1 cellular context compared by ENCODE assay signal in the genomic region with DNA sequence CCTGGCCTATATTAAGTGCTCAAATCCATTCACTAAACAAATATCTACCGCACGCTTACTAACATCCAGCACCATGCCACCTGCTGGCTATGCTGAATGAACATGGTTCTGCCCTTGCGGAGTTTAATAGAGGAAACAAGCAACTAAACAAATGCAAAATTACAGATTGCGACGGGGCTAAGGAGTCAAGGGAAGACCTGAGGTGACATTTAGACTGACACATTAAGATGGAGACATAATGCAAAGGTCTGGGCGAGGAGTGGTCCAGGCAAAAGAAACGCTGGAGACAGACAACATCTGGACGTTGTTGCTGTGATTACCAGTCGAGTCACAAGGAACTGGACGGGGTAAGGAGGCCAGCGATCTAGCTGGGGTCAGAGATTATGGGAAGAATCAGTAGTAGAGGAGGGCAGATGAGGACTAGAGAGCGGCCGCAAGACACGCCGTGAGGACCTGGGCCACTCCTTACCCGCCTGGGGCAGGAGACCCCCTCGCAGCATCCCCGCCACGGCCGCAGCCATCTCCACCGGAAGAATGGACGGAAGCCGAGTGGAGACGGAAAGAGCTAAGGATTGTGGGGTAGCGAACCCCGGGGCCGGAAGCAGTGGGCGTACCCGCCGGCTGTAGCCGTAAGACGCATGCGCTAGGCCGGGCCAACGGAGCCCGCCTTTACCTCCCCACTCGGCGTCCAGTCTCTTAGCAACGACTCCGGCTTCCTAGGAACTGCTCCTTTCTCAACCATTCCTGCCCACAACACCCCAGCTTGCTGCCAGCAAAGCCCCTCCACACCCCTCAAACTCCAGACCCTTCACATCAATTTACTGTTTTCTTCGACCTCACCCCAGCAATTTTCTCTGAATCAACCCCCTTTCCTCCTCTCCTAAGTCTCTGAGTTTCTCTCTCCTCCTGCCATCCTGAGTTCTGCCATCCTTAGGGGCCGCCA.
TF ChIP-seq lines count a peak whose summit lies in the region.

A gene with protein sequence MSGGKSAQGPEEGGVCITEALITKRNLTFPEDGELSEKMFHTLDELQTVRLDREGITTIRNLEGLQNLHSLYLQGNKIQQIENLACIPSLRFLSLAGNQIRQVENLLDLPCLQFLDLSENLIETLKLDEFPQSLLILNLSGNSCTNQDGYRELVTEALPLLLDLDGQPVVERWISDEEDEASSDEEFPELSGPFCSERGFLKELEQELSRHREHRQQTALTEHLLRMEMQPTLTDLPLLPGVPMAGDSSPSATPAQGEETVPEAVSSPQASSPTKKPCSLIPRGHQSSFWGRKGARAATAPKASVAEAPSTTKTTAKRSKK (plus strand): TSS at position 680 of the 943 bp plus-strand sequence. CDS start 320 bp downstream, outside the sequence.
A gene (minus strand): TSS at position 551 of the 943 bp plus-strand sequence. CDS start 30 bp downstream, at position 521.

TF ChIP-seq in GM12878, 131 proteins besides CTCF, POLR2A, EP300 and RAD21 (continued from another document and continues in another):
- TF ChIP-seq, protein P1, sequence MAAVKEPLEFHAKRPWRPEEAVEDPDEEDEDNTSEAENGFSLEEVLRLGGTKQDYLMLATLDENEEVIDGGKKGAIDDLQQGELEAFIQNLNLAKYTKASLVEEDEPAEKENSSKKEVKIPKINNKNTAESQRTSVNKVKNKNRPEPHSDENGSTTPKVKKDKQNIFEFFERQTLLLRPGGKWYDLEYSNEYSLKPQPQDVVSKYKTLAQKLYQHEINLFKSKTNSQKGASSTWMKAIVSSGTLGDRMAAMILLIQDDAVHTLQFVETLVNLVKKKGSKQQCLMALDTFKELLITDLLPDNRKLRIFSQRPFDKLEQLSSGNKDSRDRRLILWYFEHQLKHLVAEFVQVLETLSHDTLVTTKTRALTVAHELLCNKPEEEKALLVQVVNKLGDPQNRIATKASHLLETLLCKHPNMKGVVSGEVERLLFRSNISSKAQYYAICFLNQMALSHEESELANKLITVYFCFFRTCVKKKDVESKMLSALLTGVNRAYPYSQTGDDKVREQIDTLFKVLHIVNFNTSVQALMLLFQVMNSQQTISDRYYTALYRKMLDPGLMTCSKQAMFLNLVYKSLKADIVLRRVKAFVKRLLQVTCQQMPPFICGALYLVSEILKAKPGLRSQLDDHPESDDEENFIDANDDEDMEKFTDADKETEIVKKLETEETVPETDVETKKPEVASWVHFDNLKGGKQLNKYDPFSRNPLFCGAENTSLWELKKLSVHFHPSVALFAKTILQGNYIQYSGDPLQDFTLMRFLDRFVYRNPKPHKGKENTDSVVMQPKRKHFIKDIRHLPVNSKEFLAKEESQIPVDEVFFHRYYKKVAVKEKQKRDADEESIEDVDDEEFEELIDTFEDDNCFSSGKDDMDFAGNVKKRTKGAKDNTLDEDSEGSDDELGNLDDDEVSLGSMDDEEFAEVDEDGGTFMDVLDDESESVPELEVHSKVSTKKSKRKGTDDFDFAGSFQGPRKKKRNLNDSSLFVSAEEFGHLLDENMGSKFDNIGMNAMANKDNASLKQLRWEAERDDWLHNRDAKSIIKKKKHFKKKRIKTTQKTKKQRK (IDR thresholded peaks at IDR 0.05; ENCODE audit: low read depth, low read length) = no peak
- TF ChIP-seq, protein P2, sequence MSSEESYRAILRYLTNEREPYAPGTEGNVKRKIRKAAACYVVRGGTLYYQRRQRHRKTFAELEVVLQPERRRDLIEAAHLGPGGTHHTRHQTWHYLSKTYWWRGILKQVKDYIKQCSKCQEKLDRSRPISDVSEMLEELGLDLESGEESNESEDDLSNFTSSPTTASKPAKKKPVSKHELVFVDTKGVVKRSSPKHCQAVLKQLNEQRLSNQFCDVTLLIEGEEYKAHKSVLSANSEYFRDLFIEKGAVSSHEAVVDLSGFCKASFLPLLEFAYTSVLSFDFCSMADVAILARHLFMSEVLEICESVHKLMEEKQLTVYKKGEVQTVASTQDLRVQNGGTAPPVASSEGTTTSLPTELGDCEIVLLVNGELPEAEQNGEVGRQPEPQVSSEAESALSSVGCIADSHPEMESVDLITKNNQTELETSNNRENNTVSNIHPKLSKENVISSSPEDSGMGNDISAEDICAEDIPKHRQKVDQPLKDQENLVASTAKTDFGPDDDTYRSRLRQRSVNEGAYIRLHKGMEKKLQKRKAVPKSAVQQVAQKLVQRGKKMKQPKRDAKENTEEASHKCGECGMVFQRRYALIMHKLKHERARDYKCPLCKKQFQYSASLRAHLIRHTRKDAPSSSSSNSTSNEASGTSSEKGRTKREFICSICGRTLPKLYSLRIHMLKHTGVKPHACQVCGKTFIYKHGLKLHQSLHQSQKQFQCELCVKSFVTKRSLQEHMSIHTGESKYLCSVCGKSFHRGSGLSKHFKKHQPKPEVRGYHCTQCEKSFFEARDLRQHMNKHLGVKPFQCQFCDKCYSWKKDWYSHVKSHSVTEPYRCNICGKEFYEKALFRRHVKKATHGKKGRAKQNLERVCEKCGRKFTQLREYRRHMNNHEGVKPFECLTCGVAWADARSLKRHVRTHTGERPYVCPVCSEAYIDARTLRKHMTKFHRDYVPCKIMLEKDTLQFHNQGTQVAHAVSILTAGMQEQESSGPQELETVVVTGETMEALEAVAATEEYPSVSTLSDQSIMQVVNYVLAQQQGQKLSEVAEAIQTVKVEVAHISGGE (CRISPR knock-in tag; IDR thresholded peaks at IDR 0.05) = no peak
- TF ChIP-seq TCF3 (IDR thresholded peaks at IDR 0.05; ENCODE audit: borderline replicate concordance, insufficient read depth, low read depth, low read length) = 0 out of 2 replicates have a peak, but pooled peaks have one; percentile 65
- TF ChIP-seq TAF1 (IDR thresholded peaks at IDR 0.05; ENCODE audit: borderline replicate concordance, low read depth, low read length) = peak; percentile 91
- 0 out of 2 replicates have a peak, but pooled peaks have one; percentile 22 for TF ChIP-seq MYB (IDR thresholded peaks at IDR 0.05; ENCODE audit: borderline replicate concordance, low read depth, low read length)
- peak; percentile 77; the same call in 1 of the 2 replicates for TF ChIP-seq TCF12 (IDR thresholded peaks at IDR 0.05; ENCODE audit: low read depth, low read length)
- peak; percentile 44; the same call in 1 of the 2 replicates for TF ChIP-seq PAX5 (IDR thresholded peaks at IDR 0.05; ENCODE audit: borderline replicate concordance, low read depth, low read length)
- TF ChIP-seq, protein P3, sequence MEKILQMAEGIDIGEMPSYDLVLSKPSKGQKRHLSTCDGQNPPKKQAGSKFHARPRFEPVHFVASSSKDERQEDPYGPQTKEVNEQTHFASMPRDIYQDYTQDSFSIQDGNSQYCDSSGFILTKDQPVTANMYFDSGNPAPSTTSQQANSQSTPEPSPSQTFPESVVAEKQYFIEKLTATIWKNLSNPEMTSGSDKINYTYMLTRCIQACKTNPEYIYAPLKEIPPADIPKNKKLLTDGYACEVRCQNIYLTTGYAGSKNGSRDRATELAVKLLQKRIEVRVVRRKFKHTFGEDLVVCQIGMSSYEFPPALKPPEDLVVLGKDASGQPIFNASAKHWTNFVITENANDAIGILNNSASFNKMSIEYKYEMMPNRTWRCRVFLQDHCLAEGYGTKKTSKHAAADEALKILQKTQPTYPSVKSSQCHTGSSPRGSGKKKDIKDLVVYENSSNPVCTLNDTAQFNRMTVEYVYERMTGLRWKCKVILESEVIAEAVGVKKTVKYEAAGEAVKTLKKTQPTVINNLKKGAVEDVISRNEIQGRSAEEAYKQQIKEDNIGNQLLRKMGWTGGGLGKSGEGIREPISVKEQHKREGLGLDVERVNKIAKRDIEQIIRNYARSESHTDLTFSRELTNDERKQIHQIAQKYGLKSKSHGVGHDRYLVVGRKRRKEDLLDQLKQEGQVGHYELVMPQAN (conservative IDR thresholded peaks at IDR 0.05) = peak; percentile 74
- TF ChIP-seq, protein P4, sequence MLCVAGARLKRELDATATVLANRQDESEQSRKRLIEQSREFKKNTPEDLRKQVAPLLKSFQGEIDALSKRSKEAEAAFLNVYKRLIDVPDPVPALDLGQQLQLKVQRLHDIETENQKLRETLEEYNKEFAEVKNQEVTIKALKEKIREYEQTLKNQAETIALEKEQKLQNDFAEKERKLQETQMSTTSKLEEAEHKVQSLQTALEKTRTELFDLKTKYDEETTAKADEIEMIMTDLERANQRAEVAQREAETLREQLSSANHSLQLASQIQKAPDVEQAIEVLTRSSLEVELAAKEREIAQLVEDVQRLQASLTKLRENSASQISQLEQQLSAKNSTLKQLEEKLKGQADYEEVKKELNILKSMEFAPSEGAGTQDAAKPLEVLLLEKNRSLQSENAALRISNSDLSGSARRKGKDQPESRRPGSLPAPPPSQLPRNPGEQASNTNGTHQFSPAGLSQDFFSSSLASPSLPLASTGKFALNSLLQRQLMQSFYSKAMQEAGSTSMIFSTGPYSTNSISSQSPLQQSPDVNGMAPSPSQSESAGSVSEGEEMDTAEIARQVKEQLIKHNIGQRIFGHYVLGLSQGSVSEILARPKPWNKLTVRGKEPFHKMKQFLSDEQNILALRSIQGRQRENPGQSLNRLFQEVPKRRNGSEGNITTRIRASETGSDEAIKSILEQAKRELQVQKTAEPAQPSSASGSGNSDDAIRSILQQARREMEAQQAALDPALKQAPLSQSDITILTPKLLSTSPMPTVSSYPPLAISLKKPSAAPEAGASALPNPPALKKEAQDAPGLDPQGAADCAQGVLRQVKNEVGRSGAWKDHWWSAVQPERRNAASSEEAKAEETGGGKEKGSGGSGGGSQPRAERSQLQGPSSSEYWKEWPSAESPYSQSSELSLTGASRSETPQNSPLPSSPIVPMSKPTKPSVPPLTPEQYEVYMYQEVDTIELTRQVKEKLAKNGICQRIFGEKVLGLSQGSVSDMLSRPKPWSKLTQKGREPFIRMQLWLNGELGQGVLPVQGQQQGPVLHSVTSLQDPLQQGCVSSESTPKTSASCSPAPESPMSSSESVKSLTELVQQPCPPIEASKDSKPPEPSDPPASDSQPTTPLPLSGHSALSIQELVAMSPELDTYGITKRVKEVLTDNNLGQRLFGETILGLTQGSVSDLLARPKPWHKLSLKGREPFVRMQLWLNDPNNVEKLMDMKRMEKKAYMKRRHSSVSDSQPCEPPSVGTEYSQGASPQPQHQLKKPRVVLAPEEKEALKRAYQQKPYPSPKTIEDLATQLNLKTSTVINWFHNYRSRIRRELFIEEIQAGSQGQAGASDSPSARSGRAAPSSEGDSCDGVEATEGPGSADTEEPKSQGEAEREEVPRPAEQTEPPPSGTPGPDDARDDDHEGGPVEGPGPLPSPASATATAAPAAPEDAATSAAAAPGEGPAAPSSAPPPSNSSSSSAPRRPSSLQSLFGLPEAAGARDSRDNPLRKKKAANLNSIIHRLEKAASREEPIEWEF (IDR thresholded peaks at IDR 0.05; ENCODE audit: insufficient replicate concordance, low read depth, low read length) = no peak
- peak; percentile 97 for TF ChIP-seq YY1 (IDR thresholded peaks at IDR 0.05; ENCODE audit: low read depth, low read length)
- peak; percentile 95 for TF ChIP-seq PML (IDR thresholded peaks at IDR 0.05; ENCODE audit: low read length)
- TF ChIP-seq GABPA (IDR thresholded peaks at IDR 0.05; ENCODE audit: low read depth) = peak; percentile 90
- TF ChIP-seq SMAD1 (IDR thresholded peaks at IDR 0.05; ENCODE audit: low read depth, partially characterized antibody) = peak; percentile 62
- TF ChIP-seq BMI1 (IDR thresholded peaks at IDR 0.05; ENCODE audit: borderline replicate concordance) = peak; percentile 91
- no peak for TF ChIP-seq CBX3 (IDR thresholded peaks at IDR 0.05; ENCODE audit: borderline replicate concordance, low read depth)
- TF ChIP-seq, protein P5, sequence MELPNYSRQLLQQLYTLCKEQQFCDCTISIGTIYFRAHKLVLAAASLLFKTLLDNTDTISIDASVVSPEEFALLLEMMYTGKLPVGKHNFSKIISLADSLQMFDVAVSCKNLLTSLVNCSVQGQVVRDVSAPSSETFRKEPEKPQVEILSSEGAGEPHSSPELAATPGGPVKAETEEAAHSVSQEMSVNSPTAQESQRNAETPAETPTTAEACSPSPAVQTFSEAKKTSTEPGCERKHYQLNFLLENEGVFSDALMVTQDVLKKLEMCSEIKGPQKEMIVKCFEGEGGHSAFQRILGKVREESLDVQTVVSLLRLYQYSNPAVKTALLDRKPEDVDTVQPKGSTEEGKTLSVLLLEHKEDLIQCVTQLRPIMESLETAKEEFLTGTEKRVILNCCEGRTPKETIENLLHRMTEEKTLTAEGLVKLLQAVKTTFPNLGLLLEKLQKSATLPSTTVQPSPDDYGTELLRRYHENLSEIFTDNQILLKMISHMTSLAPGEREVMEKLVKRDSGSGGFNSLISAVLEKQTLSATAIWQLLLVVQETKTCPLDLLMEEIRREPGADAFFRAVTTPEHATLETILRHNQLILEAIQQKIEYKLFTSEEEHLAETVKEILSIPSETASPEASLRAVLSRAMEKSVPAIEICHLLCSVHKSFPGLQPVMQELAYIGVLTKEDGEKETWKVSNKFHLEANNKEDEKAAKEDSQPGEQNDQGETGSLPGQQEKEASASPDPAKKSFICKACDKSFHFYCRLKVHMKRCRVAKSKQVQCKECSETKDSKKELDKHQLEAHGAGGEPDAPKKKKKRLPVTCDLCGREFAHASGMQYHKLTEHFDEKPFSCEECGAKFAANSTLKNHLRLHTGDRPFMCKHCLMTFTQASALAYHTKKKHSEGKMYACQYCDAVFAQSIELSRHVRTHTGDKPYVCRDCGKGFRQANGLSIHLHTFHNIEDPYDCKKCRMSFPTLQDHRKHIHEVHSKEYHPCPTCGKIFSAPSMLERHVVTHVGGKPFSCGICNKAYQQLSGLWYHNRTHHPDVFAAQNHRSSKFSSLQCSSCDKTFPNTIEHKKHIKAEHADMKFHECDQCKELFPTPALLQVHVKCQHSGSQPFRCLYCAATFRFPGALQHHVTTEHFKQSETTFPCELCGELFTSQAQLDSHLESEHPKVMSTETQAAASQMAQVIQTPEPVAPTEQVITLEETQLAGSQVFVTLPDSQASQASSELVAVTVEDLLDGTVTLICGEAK (IDR thresholded peaks at IDR 0.05; ENCODE audit: borderline replicate concordance) = peak; percentile 89
- TF ChIP-seq BACH1 (IDR thresholded peaks at IDR 0.05; ENCODE audit: borderline replicate concordance) = peak; percentile 51; the same call in 1 of the 2 replicates
- peak; percentile 89 for TF ChIP-seq NBN (IDR thresholded peaks at IDR 0.05)
- peak; percentile 85; the same call in 1 of the 2 replicates for TF ChIP-seq IKZF1 (conservative IDR thresholded peaks at IDR 0.05)
- no peak for TF ChIP-seq SREBF2 (IDR thresholded peaks at IDR 0.05; ENCODE audit: low read length)
- no peak for TF ChIP-seq SMARCA5 (IDR thresholded peaks at IDR 0.05)
- TF ChIP-seq POLR2AphosphoS2 (IDR thresholded peaks at IDR 0.05; ENCODE audit: low read depth, low read length) = peak; percentile 93
- TF ChIP-seq SRF (IDR thresholded peaks at IDR 0.05; ENCODE audit: low read depth in 2 of 2, low read length in 2 of 2) = no peak
- peak; percentile 93; the same call in 1 of the 2 replicates for TF ChIP-seq RB1 (IDR thresholded peaks at IDR 0.05; ENCODE audit: borderline replicate concordance)
- TF ChIP-seq BHLHE40 (IDR thresholded peaks at IDR 0.05; ENCODE audit: borderline replicate concordance in 1 of 2, low read depth in 2 of 2, low read length in 1 of 2) = peak in 1 of 2 experiments; percentile 35; a peak in 1 of 4 replicates
- TF ChIP-seq MXI1 (IDR thresholded peaks at IDR 0.05; ENCODE audit: low read depth, low read length) = peak; percentile 91
- TF ChIP-seq FOXM1 (IDR thresholded peaks at IDR 0.05; ENCODE audit: low read depth, low read length) = no peak
- TF ChIP-seq ZNF622 (IDR thresholded peaks at IDR 0.05) = no peak
- no peak for TF ChIP-seq MEF2B (IDR thresholded peaks at IDR 0.05; ENCODE audit: partially characterized antibody, poor library complexity, severe bottlenecking)
- TF ChIP-seq POU2F2 (IDR thresholded peaks at IDR 0.05; ENCODE audit: borderline replicate concordance, low read depth, low read length) = peak; percentile 80; the same call in 2 of the 3 replicates
- peak; percentile 92; the same call in 1 of the 2 replicates for TF ChIP-seq SMAD5 (IDR thresholded peaks at IDR 0.05; ENCODE audit: low read depth)
- TF ChIP-seq HCFC1 (IDR thresholded peaks at IDR 0.05; ENCODE audit: low read length) = peak; percentile 73
